1 cellular context compared by ENCODE assay signal in the genomic region with DNA sequence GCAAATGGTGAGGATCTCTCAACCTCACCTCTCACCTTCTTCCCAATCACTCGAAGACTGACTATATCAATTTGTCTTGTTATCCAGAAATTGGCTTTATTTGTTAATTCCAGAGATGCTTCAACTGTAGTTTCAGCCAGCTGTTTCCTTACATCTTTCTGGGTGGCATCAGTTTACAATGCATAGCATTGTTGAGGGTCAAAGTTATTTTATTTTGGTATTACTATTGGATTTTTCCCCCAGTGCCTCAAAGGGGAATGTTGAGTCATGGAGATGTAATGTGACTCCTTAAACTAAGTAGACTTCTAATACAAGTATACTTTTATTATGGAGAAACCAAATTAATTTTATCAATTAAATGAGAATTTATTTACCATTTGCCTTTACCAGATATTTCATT.
TF ChIP-seq lines count a peak whose summit lies in the region.

No MANE protein-coding gene starts in this region.

TF ChIP-seq in HepG2, 621 proteins besides CTCF, POLR2A, EP300 and RAD21 (continued from another document):
- TF ChIP-seq ZNF512 (CRISPR knock-in tag; IDR thresholded peaks at IDR 0.05) (no peak), ZSCAN25 (CRISPR knock-in tag; IDR thresholded peaks at IDR 0.05) (no peak)
- TF ChIP-seq, protein P1, sequence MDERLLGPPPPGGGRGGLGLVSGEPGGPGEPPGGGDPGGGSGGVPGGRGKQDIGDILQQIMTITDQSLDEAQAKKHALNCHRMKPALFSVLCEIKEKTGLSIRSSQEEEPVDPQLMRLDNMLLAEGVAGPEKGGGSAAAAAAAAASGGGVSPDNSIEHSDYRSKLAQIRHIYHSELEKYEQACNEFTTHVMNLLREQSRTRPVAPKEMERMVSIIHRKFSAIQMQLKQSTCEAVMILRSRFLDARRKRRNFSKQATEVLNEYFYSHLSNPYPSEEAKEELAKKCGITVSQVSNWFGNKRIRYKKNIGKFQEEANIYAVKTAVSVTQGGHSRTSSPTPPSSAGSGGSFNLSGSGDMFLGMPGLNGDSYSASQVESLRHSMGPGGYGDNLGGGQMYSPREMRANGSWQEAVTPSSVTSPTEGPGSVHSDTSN (CRISPR knock-in tag; IDR thresholded peaks at IDR 0.05), result no peak
